In the genomic region with DNA sequence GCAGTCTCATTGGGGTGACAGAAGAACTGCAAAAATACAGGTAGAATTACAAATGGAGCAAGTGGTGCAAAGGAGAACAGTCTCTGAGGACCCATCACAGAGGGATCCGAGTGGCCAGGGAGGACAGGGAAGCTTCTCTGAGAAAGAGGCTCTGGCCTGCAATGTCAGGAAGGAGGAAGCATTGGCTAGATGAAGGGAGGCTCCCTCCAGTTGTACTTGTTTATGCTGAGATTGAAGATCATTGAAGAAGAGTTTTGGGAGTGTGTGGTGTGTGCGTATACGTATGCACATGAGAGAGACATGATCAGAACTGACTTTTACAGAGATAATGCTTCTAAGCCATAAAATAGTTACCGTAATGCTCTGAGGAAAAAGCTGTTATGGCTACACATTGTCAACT, we compare ENCODE assay signal across 19 cellular contexts.
DNase-seq lines count a peak whose midpoint lies in the region; ATAC-seq and TF ChIP-seq lines count a peak whose summit lies in the region.
"Had no signal": no experiment of that assay in that cellular context is flagged by ENCODE, and none has a peak within 500 bp of the region (broad histone marks: within the 10 kb centered on the region; RNA-seq: fewer than 3 reads in every experiment).

No MANE protein-coding gene starts in this region.

- H3K4me3 ChIP-seq in AG09309 (ENCODE audit: control insufficient read depth, low read depth, low read length): no peak overlapping the region
- H3K4me3 ChIP-seq in left ventricle myocardium inferior: no peak overlapping the region
- H3K4me3 ChIP-seq: PC-9, uterus had no signal

- no peak overlapping the region for H3K27ac Mint-ChIP-seq in HFFc6
- H3K27ac Mint-ChIP-seq: progenitor cell of endocrine pancreas; stimulated activated naive CD8-positive, alpha-beta T cell treated with anti-CD3 and anti-CD28 coated beads, Interleukin-15, Interleukin-2, amounts not matched to agents 100 ng/mL and 50 ng/mL, for 24 hours had no signal

- peaks cover 51% of the 10 kb centered on the region for H3K4me1 Mint-ChIP-seq in HFFc6 (ENCODE audit: low read depth)
- H3K4me1 Mint-ChIP-seq: naive B cell had no signal

- ATAC-seq in HG02884 (IDR thresholded peaks at IDR 0.05; ENCODE audit: unreplicated experiment): no peak

- DNase-seq in AG09309 (ENCODE audit: low read depth) (no peak), HFFc6 (no peak), amniotic epithelial cell (ENCODE audit: low read depth) (peak; percentile 51), left ventricle myocardium inferior (no peak), putamen (ENCODE audit: low spot score) (no peak), NCI-H2081 treated with DMSO at 0.1 percent for 48 hours (lab: John Stamatoyannopoulos, UW) (no peak), DMS53 (lab: John Stamatoyannopoulos, UW) (no peak)
- DNase-seq: activated gamma-delta T cell treated with Interleukin-2 at 50 U/mL for 16 hours, GDM1, Kasumi-1, naive B cell, NCI-H1436 treated with DMSO at 0.1 percent for 48 hours, NCI-H446, PC-9, uterus had no signal

- TF ChIP-seq CTCF in AG09309 (IDR thresholded peaks at IDR 0.05; ENCODE audit: control insufficient read depth, insufficient read depth, low read depth, low read length, missing control alignments) (peak; percentile 22), HFFc6 (IDR thresholded peaks at IDR 0.05) (peak; percentile 57), left ventricle myocardium inferior (IDR thresholded peaks at IDR 0.05; ENCODE audit: borderline replicate concordance) (peak; percentile 41)

- intact Hi-C loops in left ventricle myocardium inferior (cut with micrococcal nuclease): no loop called here

- no peaks in the 10 kb centered on the region for H3K9me3 ChIP-seq in left ventricle myocardium inferior (replicated peaks)
- H3K9me3 ChIP-seq: uterus had no signal

- no peaks in the 10 kb centered on the region for H3K36me3 ChIP-seq in left ventricle myocardium inferior
- H3K36me3 ChIP-seq: uterus had no signal

- no peaks in the 10 kb centered on the region for H3K27me3 ChIP-seq in left ventricle myocardium inferior (ENCODE audit: low read depth)
- H3K27me3 ChIP-seq: uterus had no signal

- no peaks in the 10 kb centered on the region for H3K36me3 Mint-ChIP-seq in HFFc6 (ENCODE audit: low read depth)
- H3K36me3 Mint-ChIP-seq: naive B cell had no signal

- no peaks in the 10 kb centered on the region for H3K9me3 Mint-ChIP-seq in HFFc6

- H3K27me3 Mint-ChIP-seq in HFFc6 (ENCODE audit: insufficient read depth): peaks cover 2% of the 10 kb centered on the region; the same call in 1 of the 2 replicates
- H3K27me3 Mint-ChIP-seq: progenitor cell of endocrine pancreas had no signal

- H3K4me3 Mint-ChIP-seq in HFFc6: no peak overlapping the region
- H3K4me3 Mint-ChIP-seq: naive B cell; stimulated activated naive CD8-positive, alpha-beta T cell treated with anti-CD3 and anti-CD28 coated beads, Interleukin-15, Interleukin-2, amounts not matched to agents 100 ng/mL and 50 ng/mL, for 24 hours had no signal

- H3K4me1 ChIP-seq in left ventricle myocardium inferior: peaks cover 10% of the 10 kb centered on the region
- H3K4me1 ChIP-seq: uterus had no signal

- no peak overlapping the region for H3K27ac ChIP-seq in left ventricle myocardium inferior (replicated peaks)
- H3K27ac ChIP-seq: epithelial cell of prostate, PC-9, uterus had no signal
